2 cellular contexts compared by ENCODE assay signal in the genomic region with DNA sequence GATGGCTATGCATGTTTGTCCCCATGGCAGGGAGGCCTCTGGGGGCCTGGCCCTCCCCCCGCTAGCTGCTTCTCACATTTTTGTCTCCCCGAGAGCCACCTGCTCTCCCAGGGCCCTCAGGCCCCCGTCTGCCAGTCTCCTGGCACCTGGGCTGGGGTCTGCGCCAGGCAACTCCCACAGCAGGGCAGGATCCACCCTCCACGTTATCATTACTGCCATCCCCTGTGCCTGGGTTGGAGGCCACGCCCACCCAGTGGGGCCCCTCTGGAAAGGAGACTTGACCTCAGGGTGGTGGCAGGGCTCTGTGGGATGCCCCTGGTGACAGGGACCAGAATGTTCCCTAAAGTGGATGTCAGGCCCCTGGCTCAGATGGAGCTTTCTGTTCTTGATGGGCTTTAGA.
TF ChIP-seq lines count a peak whose summit lies in the region.

No MANE protein-coding gene starts in this region.

TF ChIP-seq in HepG2, 621 proteins besides CTCF, POLR2A, EP300 and RAD21 (continued from another document):
- TF ChIP-seq, protein P1, sequence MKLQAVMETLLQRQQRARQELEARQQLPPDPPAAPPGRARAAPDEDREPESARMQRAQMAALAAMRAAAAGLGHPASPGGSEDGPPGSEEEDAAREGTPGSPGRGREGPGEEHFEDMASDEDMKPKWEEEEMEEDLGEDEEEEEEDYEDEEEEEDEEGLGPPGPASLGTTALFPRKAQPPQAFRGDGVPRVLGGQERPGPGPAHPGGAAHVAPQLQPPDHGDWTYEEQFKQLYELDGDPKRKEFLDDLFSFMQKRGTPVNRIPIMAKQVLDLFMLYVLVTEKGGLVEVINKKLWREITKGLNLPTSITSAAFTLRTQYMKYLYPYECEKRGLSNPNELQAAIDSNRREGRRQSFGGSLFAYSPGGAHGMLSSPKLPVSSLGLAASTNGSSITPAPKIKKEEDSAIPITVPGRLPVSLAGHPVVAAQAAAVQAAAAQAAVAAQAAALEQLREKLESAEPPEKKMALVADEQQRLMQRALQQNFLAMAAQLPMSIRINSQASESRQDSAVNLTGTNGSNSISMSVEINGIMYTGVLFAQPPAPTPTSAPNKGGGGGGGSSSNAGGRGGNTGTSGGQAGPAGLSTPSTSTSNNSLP (IDR thresholded peaks at IDR 0.05; ENCODE audit: low read depth, low read length) = no peak
- no peak for TF ChIP-seq ERF (CRISPR knock-in tag; IDR thresholded peaks at IDR 0.05)
- TF ChIP-seq SOX6 (IDR thresholded peaks at IDR 0.05) = no peak
- no peak for TF ChIP-seq SOX6 (CRISPR knock-in tag; IDR thresholded peaks at IDR 0.05)
- peak; percentile 14 for TF ChIP-seq RBM22 (optimal IDR thresholded peaks at IDR 0.05; ENCODE audit: low read length)
- TF ChIP-seq KLF16 (CRISPR knock-in tag; IDR thresholded peaks at IDR 0.05) = no peak

TF ChIP-seq in SK-N-SH treated with all-trans-retinoic acid at 6 μM for 48 hours, 23 proteins besides CTCF, POLR2A, EP300 and RAD21 (continued from another document):
- TF ChIP-seq, protein P2, sequence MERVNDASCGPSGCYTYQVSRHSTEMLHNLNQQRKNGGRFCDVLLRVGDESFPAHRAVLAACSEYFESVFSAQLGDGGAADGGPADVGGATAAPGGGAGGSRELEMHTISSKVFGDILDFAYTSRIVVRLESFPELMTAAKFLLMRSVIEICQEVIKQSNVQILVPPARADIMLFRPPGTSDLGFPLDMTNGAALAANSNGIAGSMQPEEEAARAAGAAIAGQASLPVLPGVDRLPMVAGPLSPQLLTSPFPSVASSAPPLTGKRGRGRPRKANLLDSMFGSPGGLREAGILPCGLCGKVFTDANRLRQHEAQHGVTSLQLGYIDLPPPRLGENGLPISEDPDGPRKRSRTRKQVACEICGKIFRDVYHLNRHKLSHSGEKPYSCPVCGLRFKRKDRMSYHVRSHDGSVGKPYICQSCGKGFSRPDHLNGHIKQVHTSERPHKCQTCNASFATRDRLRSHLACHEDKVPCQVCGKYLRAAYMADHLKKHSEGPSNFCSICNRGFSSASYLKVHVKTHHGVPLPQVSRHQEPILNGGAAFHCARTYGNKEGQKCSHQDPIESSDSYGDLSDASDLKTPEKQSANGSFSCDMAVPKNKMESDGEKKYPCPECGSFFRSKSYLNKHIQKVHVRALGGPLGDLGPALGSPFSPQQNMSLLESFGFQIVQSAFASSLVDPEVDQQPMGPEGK (CRISPR knock-in tag; IDR thresholded peaks at IDR 0.05; ENCODE audit: borderline replicate concordance) = no peak
- TF ChIP-seq, protein P3, sequence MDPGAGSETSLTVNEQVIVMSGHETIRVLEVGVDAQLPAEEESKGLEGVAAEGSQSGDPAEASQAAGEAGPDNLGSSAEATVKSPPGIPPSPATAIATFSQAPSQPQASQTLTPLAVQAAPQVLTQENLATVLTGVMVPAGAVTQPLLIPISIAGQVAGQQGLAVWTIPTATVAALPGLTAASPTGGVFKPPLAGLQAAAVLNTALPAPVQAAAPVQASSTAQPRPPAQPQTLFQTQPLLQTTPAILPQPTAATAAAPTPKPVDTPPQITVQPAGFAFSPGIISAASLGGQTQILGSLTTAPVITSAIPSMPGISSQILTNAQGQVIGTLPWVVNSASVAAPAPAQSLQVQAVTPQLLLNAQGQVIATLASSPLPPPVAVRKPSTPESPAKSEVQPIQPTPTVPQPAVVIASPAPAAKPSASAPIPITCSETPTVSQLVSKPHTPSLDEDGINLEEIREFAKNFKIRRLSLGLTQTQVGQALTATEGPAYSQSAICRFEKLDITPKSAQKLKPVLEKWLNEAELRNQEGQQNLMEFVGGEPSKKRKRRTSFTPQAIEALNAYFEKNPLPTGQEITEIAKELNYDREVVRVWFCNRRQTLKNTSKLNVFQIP (CRISPR knock-in tag; IDR thresholded peaks at IDR 0.05; ENCODE audit: borderline replicate concordance, low read depth) = no peak
- no peak for TF ChIP-seq OSR1 (CRISPR knock-in tag; IDR thresholded peaks at IDR 0.05)
TF ChIP-seq in SK-N-SH treated with all-trans-retinoic acid at 6 μM for 48 hours: peak in this region for 0.
